18 cellular contexts compared by ENCODE assay signal in the genomic region with DNA sequence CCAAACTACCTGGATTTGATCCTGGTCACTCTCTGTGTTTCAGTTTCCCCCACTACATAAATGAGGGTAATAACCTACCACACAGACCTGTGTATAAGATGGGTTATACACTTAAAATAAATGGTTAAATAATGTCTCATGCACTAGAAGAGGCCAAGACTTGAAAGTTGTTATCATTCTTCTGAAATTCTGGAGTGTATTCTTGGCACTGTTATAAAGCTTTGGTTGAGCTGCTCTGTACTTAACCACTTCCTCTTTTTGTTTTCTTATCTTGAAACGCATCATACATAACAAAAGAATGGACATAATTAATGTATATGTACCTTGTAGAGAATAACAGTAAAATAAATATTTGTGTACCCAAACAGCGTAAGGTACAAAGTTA.
A peak's percentile ranks its signal among the peaks of the same experiment; 100 is the strongest.
DNase-seq lines count a peak whose midpoint lies in the region; ATAC-seq and TF ChIP-seq lines count a peak whose summit lies in the region.
"Had no signal": no experiment of that assay in that cellular context is flagged by ENCODE, and none has a peak within 500 bp of the region (broad histone marks: within the 10 kb centered on the region; RNA-seq: fewer than 3 reads in every experiment).

No MANE protein-coding gene starts in this region.

- CTCF ChIA-PET in SK-N-SH (lab: Yijun Ruan, JAX) = no interaction called here

- intact Hi-C loops in sigmoid colon (cut with DNase I) = no loop called here

- no peak overlapping the region for H2AFZ ChIP-seq in SK-N-SH (ENCODE audit: low read depth)

- peak; percentile 28 for DNase-seq in GM04503 (ENCODE audit: low read depth)
- no peak for DNase-seq in SK-N-SH
- peak; percentile 58 for DNase-seq in iris pigment epithelial cell (ENCODE audit: low read depth)
- no peak for DNase-seq in sigmoid colon
- DNase-seq in HPDE6-E6E7 (ENCODE audit: extremely low spot score) = no peak
- DNase-seq: activated CD4-positive, alpha-beta T cell treated with anti-CD3 and anti-CD28 coated beads, Interleukin-2, amount 50 U/mL, for 4 hours; activated naive CD4-positive, alpha-beta T cell treated with Interleukin-2 at 50 U/mL for 16 hours; cortex of kidney; GOT3; left lung; NCI-H510A; ovary; stimulated activated naive CD4-positive, alpha-beta T cell treated with Interleukin-2 at 50 U/mL for 16 hours had no signal

- H3K9me3 ChIP-seq in SK-N-SH (no peaks in the 10 kb centered on the region), sigmoid colon (no peaks in the 10 kb centered on the region)
- H3K9me3 ChIP-seq: gastroesophageal sphincter, left lung, ovary had no signal

- 66% methylated on average over 2 of the region's 2 CpGs for WGBS in SK-N-SH (ENCODE audit: low lambda C conversion rate)
- WGBS in sigmoid colon, 2 donors = 4 to 21% methylated on average over 2 of the region's 2 CpGs

- H3K79me2 ChIP-seq in SK-N-SH (ENCODE audit: insufficient read depth) = no peaks in the 10 kb centered on the region

- no peak overlapping the region for H3K4me3 ChIP-seq in SK-N-SH (ENCODE audit: low read depth in 2 of 2, low read length in 1 of 2)
- H3K4me3 ChIP-seq in sigmoid colon = no peak overlapping the region
- H3K4me3 ChIP-seq: gastroesophageal sphincter, left lung, ovary, SK-N-MC had no signal

- peaks cover 4 to 10% of the 10 kb centered on the region in 2 experiments; a peak in 3 of 4 replicates for H3K4me1 ChIP-seq in SK-N-SH (ENCODE audit: control insufficient read depth in 1 of 2, insufficient read depth in 2 of 2, low read depth in 1 of 2, low read length in 1 of 2)
- peaks cover 0 to 15% (median 0%) of the 10 kb centered on the region in 4 donors for H3K4me1 ChIP-seq in sigmoid colon

- H3K4me2 ChIP-seq in SK-N-SH = no peak overlapping the region

- ATAC-seq in HG03565 (IDR thresholded peaks at IDR 0.05; ENCODE audit: unreplicated experiment) (peak; percentile 77), GM18858 (IDR thresholded peaks at IDR 0.05; ENCODE audit: unreplicated experiment) (no peak), GM21423 (IDR thresholded peaks at IDR 0.05; ENCODE audit: unreplicated experiment) (no peak)
- ATAC-seq: gastroesophageal sphincter, left lung had no signal

- no peaks in the 10 kb centered on the region for H4K20me1 ChIP-seq in SK-N-SH (ENCODE audit: insufficient read depth)

- H3K27me3 ChIP-seq in SK-N-SH (ENCODE audit: insufficient read depth) = no peaks in the 10 kb centered on the region
- H3K27me3 ChIP-seq in sigmoid colon = no peaks in the 10 kb centered on the region
- H3K27me3 ChIP-seq: gastroesophageal sphincter, left lung, ovary had no signal

- TF ChIP-seq EP300 in SK-N-SH (IDR thresholded peaks at IDR 0.05; ENCODE audit: borderline replicate concordance in 1 of 2, low read depth in 1 of 2, low read length in 1 of 2) (no peak), sigmoid colon (IDR thresholded peaks at IDR 0.05) (no peak)

- TF ChIP-seq CTCF in SK-N-SH (IDR thresholded peaks at IDR 0.05) = no peak
- TF ChIP-seq CTCF in sigmoid colon (IDR thresholded peaks at IDR 0.05) = no peak

- no peak for TF ChIP-seq POLR2A in sigmoid colon (IDR thresholded peaks at IDR 0.05)

- no peaks in the 10 kb centered on the region for H3K9me2 ChIP-seq in SK-N-SH

- POLR2A ChIA-PET in SK-N-SH (lab: Yijun Ruan, JAX) = no interaction called here

- no peaks in the 10 kb centered on the region for H3F3A ChIP-seq in SK-N-SH (replicated peaks; ENCODE audit: insufficient read depth)

- no peak overlapping the region for H3K27ac ChIP-seq in SK-N-SH (ENCODE audit: low read depth in 2 of 2, low read length in 1 of 2)
- no peak overlapping the region for H3K27ac ChIP-seq in sigmoid colon
- H3K27ac ChIP-seq: gastroesophageal sphincter, left lung, ovary, SK-N-MC had no signal

- TF ChIP-seq RAD21 in SK-N-SH (IDR thresholded peaks at IDR 0.05; ENCODE audit: low read length) = no peak

- H3K36me3 ChIP-seq in SK-N-SH (replicated peaks in 1 of 2; ENCODE audit: control insufficient read depth in 1 of 2, insufficient read depth in 2 of 2, low read length in 1 of 2) (no peaks in the 10 kb centered on the region), sigmoid colon (no peaks in the 10 kb centered on the region)
- H3K36me3 ChIP-seq: gastroesophageal sphincter, left lung, ovary had no signal

- no peak overlapping the region for H3K9ac ChIP-seq in SK-N-SH

TF ChIP-seq in SK-N-SH, 30 proteins besides CTCF, POLR2A, EP300 and RAD21:
- TF ChIP-seq YY1 (IDR thresholded peaks at IDR 0.05; ENCODE audit: low read depth) (no peak), TCF12 (IDR thresholded peaks at IDR 0.05) (peak; percentile 30; the same call in 1 of the 2 replicates), NFIC (IDR thresholded peaks at IDR 0.05; ENCODE audit: borderline replicate concordance) (peak; percentile 54; the same call in 1 of the 2 replicates)
- TF ChIP-seq, protein P1, sequence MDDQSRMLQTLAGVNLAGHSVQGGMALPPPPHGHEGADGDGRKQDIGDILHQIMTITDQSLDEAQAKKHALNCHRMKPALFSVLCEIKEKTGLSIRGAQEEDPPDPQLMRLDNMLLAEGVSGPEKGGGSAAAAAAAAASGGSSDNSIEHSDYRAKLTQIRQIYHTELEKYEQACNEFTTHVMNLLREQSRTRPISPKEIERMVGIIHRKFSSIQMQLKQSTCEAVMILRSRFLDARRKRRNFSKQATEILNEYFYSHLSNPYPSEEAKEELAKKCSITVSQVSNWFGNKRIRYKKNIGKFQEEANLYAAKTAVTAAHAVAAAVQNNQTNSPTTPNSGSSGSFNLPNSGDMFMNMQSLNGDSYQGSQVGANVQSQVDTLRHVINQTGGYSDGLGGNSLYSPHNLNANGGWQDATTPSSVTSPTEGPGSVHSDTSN (IDR thresholded peaks at IDR 0.05) = peak; percentile 25; the same call in 1 of the 2 replicates
- TF ChIP-seq, protein P2, sequence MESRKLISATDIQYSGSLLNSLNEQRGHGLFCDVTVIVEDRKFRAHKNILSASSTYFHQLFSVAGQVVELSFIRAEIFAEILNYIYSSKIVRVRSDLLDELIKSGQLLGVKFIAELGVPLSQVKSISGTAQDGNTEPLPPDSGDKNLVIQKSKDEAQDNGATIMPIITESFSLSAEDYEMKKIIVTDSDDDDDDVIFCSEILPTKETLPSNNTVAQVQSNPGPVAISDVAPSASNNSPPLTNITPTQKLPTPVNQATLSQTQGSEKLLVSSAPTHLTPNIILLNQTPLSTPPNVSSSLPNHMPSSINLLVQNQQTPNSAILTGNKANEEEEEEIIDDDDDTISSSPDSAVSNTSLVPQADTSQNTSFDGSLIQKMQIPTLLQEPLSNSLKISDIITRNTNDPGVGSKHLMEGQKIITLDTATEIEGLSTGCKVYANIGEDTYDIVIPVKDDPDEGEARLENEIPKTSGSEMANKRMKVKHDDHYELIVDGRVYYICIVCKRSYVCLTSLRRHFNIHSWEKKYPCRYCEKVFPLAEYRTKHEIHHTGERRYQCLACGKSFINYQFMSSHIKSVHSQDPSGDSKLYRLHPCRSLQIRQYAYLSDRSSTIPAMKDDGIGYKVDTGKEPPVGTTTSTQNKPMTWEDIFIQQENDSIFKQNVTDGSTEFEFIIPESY (IDR thresholded peaks at IDR 0.05; ENCODE audit: borderline replicate concordance, low read depth) = no peak
- TF ChIP-seq, protein P3, sequence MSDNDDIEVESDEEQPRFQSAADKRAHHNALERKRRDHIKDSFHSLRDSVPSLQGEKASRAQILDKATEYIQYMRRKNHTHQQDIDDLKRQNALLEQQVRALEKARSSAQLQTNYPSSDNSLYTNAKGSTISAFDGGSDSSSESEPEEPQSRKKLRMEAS (IDR thresholded peaks at IDR 0.05; ENCODE audit: low read depth) = no peak

Comparison
In these comparisons a context has a peak if more than half of its experiments do, and no peak if none do; other contexts are left out.
1. DNase-seq: peak in GM04503 (single experiment) and iris pigment epithelial cell (single experiment); none in SK-N-SH (single experiment), sigmoid colon (single experiment) and HPDE6-E6E7 (single experiment).